ENCODE assay signal across 17 cellular contexts in genomic region chr21:24994717-24995116, GRCh38.
"Had no signal": no experiment of that assay in that cellular context is flagged by ENCODE, and none has a peak within 500 bp of the region (broad histone marks: within the 10 kb centered on the region; RNA-seq: fewer than 3 reads in every experiment).

No MANE protein-coding gene starts in this region.

- H3K27ac ChIP-seq: foreskin keratinocyte, prostate gland, transverse colon had no signal

- H3K4me1 ChIP-seq: foreskin keratinocyte, prostate gland, transverse colon had no signal

- H3K4me3 Mint-ChIP-seq: activated CD4-positive, alpha-beta memory T cell treated with anti-CD3 and anti-CD28 coated beads, Interleukin-2, amount 10 ng/mL, durations not matched to agents 7 days and 5 days; activated T-helper 1 cell treated with anti-CD3 and anti-CD28 coated beads, Interleukin-12 subunit alpha, Interleukin-12 subunit beta, Interleukin-2, Interleukin-4 antibody, amounts not matched to agents 30 ng/mL and 10 ng/mL and 1 ng/mL, durations not matched to agents 14 hours and 24 hours and 36 hours; natural killer cell; stimulated activated naive B cell treated with anti-CD40 and anti-IgM and Interleukin-4, amounts not matched to agents 10 μg/mL and 1 μg/mL and 100 μg/mL, for 72 hours had no signal

- H3K4me3 ChIP-seq: cardiac muscle cell, prostate gland, transverse colon had no signal

- H3K9me3 ChIP-seq: prostate gland, transverse colon had no signal

- H3K36me3 Mint-ChIP-seq: stimulated activated naive B cell treated with anti-CD40 and anti-IgM and Interleukin-4, amounts not matched to agents 10 μg/mL and 1 μg/mL and 100 μg/mL, for 72 hours had no signal

- ATAC-seq: foreskin keratinocyte; left lobe of liver; natural killer cell; stimulated activated naive B cell treated with anti-CD40 and anti-IgM and Interleukin-4, amounts not matched to agents 10 μg/mL and 1 μg/mL and 100 μg/mL, for 72 hours had no signal

- FAIRE-seq: endothelial cell of umbilical vein, islet of Langerhans had no signal

- DNase-seq: activated CD4-positive, alpha-beta memory T cell treated with anti-CD3 and anti-CD28 coated beads, Interleukin-2, amount 10 ng/mL, durations not matched to agents 7 days and 5 days; activated CD8-positive, alpha-beta memory T cell treated with anti-CD3 and anti-CD28 coated beads, Interleukin-2, amount 50 U/mL, for 4 hours; activated naive CD4-positive, alpha-beta T cell; foreskin keratinocyte; mammary epithelial cell; natural killer cell; stimulated activated CD4-positive, alpha-beta T cell treated with anti-CD3 and anti-CD28 coated beads, Interleukin-1b, Interleukin-23, amount 100 ng/mL, for 48 hours; stimulated activated naive B cell treated with anti-CD40 and anti-IgM and Interleukin-4, amounts not matched to agents 10 μg/mL and 1 μg/mL and 100 μg/mL, for 72 hours; substantia nigra; T1000; transverse colon had no signal

- H3K27me3 ChIP-seq: cardiac muscle cell, foreskin keratinocyte, transverse colon had no signal

- H3K27me3 Mint-ChIP-seq: activated CD4-positive, alpha-beta memory T cell treated with anti-CD3 and anti-CD28 coated beads, Interleukin-2, amount 10 ng/mL, durations not matched to agents 7 days and 5 days; stimulated activated naive B cell treated with anti-CD40 and anti-IgM and Interleukin-4, amounts not matched to agents 10 μg/mL and 1 μg/mL and 100 μg/mL, for 72 hours had no signal

- H3K27ac Mint-ChIP-seq: activated CD4-positive, alpha-beta memory T cell treated with anti-CD3 and anti-CD28 coated beads, Interleukin-2, amount 10 ng/mL, durations not matched to agents 7 days and 5 days; activated T-helper 1 cell treated with anti-CD3 and anti-CD28 coated beads, Interleukin-12 subunit alpha, Interleukin-12 subunit beta, Interleukin-2, Interleukin-4 antibody, amounts not matched to agents 30 ng/mL and 10 ng/mL and 1 ng/mL, durations not matched to agents 14 hours and 24 hours and 36 hours; natural killer cell; stimulated activated naive B cell treated with anti-CD40 and anti-IgM and Interleukin-4, amounts not matched to agents 10 μg/mL and 1 μg/mL and 100 μg/mL, for 72 hours had no signal

- H3K4me1 Mint-ChIP-seq: activated CD4-positive, alpha-beta memory T cell treated with anti-CD3 and anti-CD28 coated beads, Interleukin-2, amount 10 ng/mL, durations not matched to agents 7 days and 5 days; natural killer cell had no signal

- H3K36me3 ChIP-seq: cardiac muscle cell, prostate gland, transverse colon had no signal
